In the genomic region with DNA sequence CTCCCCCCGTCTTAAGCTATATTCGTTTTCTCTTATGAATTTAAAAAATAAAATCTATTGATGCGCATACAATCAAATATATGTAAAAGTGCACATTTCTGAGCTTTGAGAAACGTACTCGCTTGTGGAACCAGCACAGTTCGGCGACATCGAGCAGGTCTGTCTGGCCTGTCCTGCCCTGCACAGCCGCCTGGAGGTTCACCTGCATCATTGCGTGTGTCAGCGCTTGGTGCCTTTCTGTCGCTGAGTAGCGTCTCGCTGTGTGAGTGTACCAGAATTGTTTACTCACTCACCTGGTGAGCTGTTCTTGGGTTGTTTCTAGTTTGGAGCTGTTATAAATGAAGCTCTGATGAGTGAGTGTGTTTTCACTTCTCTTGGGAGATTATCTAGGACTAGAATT, we compare ENCODE assay signal across 22 cellular contexts.
DNase-seq lines count a peak whose midpoint lies in the region; ATAC-seq and TF ChIP-seq lines count a peak whose summit lies in the region.
"Had no signal": no experiment of that assay in that cellular context is flagged by ENCODE, and none has a peak within 500 bp of the region (broad histone marks: within the 10 kb centered on the region; RNA-seq: fewer than 3 reads in every experiment).

No MANE protein-coding gene starts in this region.

- H3K27ac ChIP-seq in foreskin keratinocyte (no peak overlapping the region), upper lobe of right lung (no peak overlapping the region), Karpas-422 (ENCODE audit: low read length) (no peak overlapping the region)
- H3K27ac ChIP-seq: colonic mucosa, RWPE1, tibial nerve had no signal

- intact Hi-C loops in upper lobe of right lung (cut with DNase I): no loop called here
- intact Hi-C loops in posterior cingulate gyrus (cut with DNase I): no loop called here

- TF ChIP-seq CTCF in foreskin keratinocyte (conservative IDR thresholded peaks at IDR 0.05) (peak; percentile 22), upper lobe of right lung (IDR thresholded peaks at IDR 0.05) (no peak)

- H3K4me3 ChIP-seq in upper lobe of right lung: no peak overlapping the region
- no peak overlapping the region for H3K4me3 ChIP-seq in Karpas-422 (ENCODE audit: low read length)
- H3K4me3 ChIP-seq: colonic mucosa, GM12878, tibial nerve had no signal

- DNase-seq in SIG-M5 treated with dmso at 0.1 percent for 504 hours (lab: John Stamatoyannopoulos, UW; ENCODE audit: unreplicated experiment) (peak; percentile 53), SIG-M5 (lab: John Stamatoyannopoulos, UW) (no peak), NCI-H345 treated with DMSO at 0.1 percent for 48 hours (lab: John Stamatoyannopoulos, UW; ENCODE audit: unreplicated experiment) (peak; percentile 75), foreskin keratinocyte (peak in 1 of 2 donors; percentile 25), upper lobe of right lung (peak; percentile 57), posterior cingulate gyrus (no peak), Karpas-422 (no peak)
- DNase-seq in activated naive CD4-positive, alpha-beta T cell treated with Interleukin-2 at 50 U/mL for 16 hours: no peak
- DNase-seq: activated CD4-positive, CD25-positive, alpha-beta regulatory T cell treated with anti-CD3 and anti-CD28 coated beads, Interleukin-2, amount 50 U/mL, for 72 hours; activated gamma-delta T cell treated with Interleukin-2 at 50 U/mL for 16 hours; CD4-positive, alpha-beta memory T cell; colonic mucosa; foreskin fibroblast; KG1; naive B cell; NCI-H1436 treated with DMSO at 0.1 percent for 48 hours; NCI-H526; stimulated activated naive B cell treated with anti-CD40 and anti-IgM and Interleukin-4, amounts not matched to agents 10 μg/mL and 1 μg/mL and 100 μg/mL, for 72 hours; T-helper 1 cell had no signal

- H2AFZ ChIP-seq in Karpas-422 (ENCODE audit: low read length): no peak overlapping the region

- H3K36me3 ChIP-seq in upper lobe of right lung (no peaks in the 10 kb centered on the region), Karpas-422 (ENCODE audit: insufficient read depth, low read length) (no peaks in the 10 kb centered on the region)
- H3K36me3 ChIP-seq: colonic mucosa had no signal

- no peaks in the 10 kb centered on the region for H3K9me2 ChIP-seq in Karpas-422 (replicated peaks; ENCODE audit: insufficient read depth, low read length)

- ATAC-seq in foreskin keratinocyte: peak; percentile 21
- ATAC-seq in upper lobe of right lung: no peak
- ATAC-seq: GM12878; stimulated activated naive B cell treated with anti-CD40 and anti-IgM and Interleukin-4, amounts not matched to agents 10 μg/mL and 1 μg/mL and 100 μg/mL, for 72 hours had no signal

- H3K4me1 ChIP-seq in foreskin keratinocyte: no peaks in the 10 kb centered on the region
- peaks cover under 1% of the 10 kb centered on the region for H3K4me1 ChIP-seq in upper lobe of right lung
- H3K4me1 ChIP-seq in Karpas-422 (ENCODE audit: low read length): peaks cover 14% of the 10 kb centered on the region
- H3K4me1 ChIP-seq: colonic mucosa had no signal

- no peak overlapping the region for H3K9ac ChIP-seq in Karpas-422 (ENCODE audit: low read length)

- H4K20me1 ChIP-seq in Karpas-422 (ENCODE audit: insufficient read depth, low read depth, low read length): no peaks in the 10 kb centered on the region

- H3K9me3 ChIP-seq in upper lobe of right lung: no peaks in the 10 kb centered on the region
- H3K9me3 ChIP-seq in Karpas-422 (ENCODE audit: low read length): no peaks in the 10 kb centered on the region
- H3K9me3 ChIP-seq: colonic mucosa, tibial nerve had no signal

- H3K4me2 ChIP-seq in Karpas-422 (ENCODE audit: low read depth, low read length, poor library complexity, severe bottlenecking): no peak overlapping the region

- H3K79me2 ChIP-seq in Karpas-422 (ENCODE audit: low read length): no peaks in the 10 kb centered on the region

- H3K27me3 ChIP-seq in foreskin keratinocyte (no peaks in the 10 kb centered on the region), upper lobe of right lung (no peaks in the 10 kb centered on the region), Karpas-422 (ENCODE audit: low read length) (no peaks in the 10 kb centered on the region)
- H3K27me3 ChIP-seq: colonic mucosa, tibial nerve had no signal

Comparison
In these comparisons a context has a peak if more than half of its experiments do, and no peak if none do; other contexts are left out.
1. DNase-seq: peak in SIG-M5 treated with dmso at 0.1 percent for 504 hours (single experiment), NCI-H345 treated with DMSO at 0.1 percent for 48 hours (single experiment) and upper lobe of right lung (single experiment); none in SIG-M5 (single experiment), posterior cingulate gyrus (0 of 10), Karpas-422 (single experiment) and activated naive CD4-positive, alpha-beta T cell treated with Interleukin-2 at 50 U/mL for 16 hours (single experiment).